ENCODE assay signal across 22 cellular contexts in the genomic region with DNA sequence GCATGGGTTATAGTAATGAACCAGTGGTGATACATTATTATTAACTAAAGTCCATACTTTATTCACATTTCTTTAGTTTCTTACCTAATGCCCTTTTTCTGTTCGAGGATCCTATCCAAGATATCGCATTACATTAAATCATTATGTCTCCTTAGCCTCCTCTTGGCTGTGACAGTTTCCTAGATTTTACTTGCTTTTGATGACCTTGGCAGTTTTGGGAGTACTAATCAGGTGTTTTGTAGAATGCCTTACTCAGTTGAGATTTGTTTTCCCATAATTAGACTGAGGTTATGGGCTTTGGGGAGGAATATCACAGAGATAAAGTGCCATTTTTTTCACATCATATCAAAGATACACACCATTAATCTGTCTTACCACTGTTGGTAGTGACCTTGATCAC. TPM values are rescaled to one million over a fixed set of nuclear protein-coding genes. Genes with fewer than 3 reads are reported as not detected.
DNase-seq lines count a peak whose midpoint lies in the region; ATAC-seq, FAIRE-seq and TF ChIP-seq lines count a peak whose summit lies in the region.
"Had no signal": no experiment of that assay in that cellular context is flagged by ENCODE, and none has a peak within 500 bp of the region (broad histone marks: within the 10 kb centered on the region; RNA-seq: fewer than 3 reads in every experiment).

No MANE protein-coding gene starts in this region.

- no peak for DNase-seq in MCF 10A (ENCODE audit: unreplicated experiment)
- DNase-seq in breast epithelium (ENCODE audit: low spot score in 2 of 2): no peak
- DNase-seq: AML-193; Caco-2; Calu3; CD4-positive, alpha-beta T cell; CD8-positive, alpha-beta T cell; DMS79 treated with DMSO at 0.1 percent for 48 hours; GDM1 had no signal

- TF ChIP-seq CTCF in MCF 10A (IDR thresholded peaks at IDR 0.05; ENCODE audit: unreplicated experiment): no peak
- TF ChIP-seq CTCF in breast epithelium (IDR thresholded peaks at IDR 0.05): no peak
- TF ChIP-seq CTCF in HEK293 (tag by site-specific recombination; IDR thresholded peaks at IDR 0.05): no peak

- H3K27ac Mint-ChIP-seq in MCF 10A (ENCODE audit: low read depth, unreplicated experiment): peak overlapping the region; percentile 57
- H3K27ac Mint-ChIP-seq: B cell; CD4-positive, alpha-beta T cell; CD8-positive, alpha-beta T cell had no signal

- BruUV-seq in MCF 10A (replicated peaks; lab: Mats Ljungman, UMichigan): no TSS peak

- no peak overlapping the region for H3K4me3 Mint-ChIP-seq in MCF 10A (ENCODE audit: unreplicated experiment)
- H3K4me3 Mint-ChIP-seq: B cell; CD4-positive, alpha-beta T cell; CD8-positive, alpha-beta T cell had no signal

- TF ChIP-seq POLR2A in breast epithelium (IDR thresholded peaks at IDR 0.05): no peak

- H3K27ac ChIP-seq in breast epithelium (no peak overlapping the region), HEK293 (ENCODE audit: extremely low read depth, low read depth, low read length) (no peak overlapping the region)
- H3K27ac ChIP-seq: 22Rv1; BLaER1 treated with 17β-estradiol and CSF1 and Interleukin-3, amounts not matched to agents 10 nM and 100 nM; C4-2B had no signal

- H3K36me3 Mint-ChIP-seq in MCF 10A (ENCODE audit: insufficient read depth, unreplicated experiment): no peaks in the 10 kb centered on the region

- H3K36me3 ChIP-seq in breast epithelium: no peaks in the 10 kb centered on the region
- H3K36me3 ChIP-seq in HEK293 (ENCODE audit: control insufficient read depth in 2 of 2, insufficient read depth in 1 of 2, low read length in 2 of 2): no peaks in the 10 kb centered on the region
- H3K36me3 ChIP-seq: BLaER1 treated with 17β-estradiol and CSF1 and Interleukin-3, amounts not matched to agents 10 nM and 100 nM had no signal

- intact Hi-C loops in MCF 10A (cut with micrococcal nuclease) (no loop called here), breast epithelium (cut with DNase I; ENCODE audit: low total_unique reads) (no loop called here)

- peak; percentile 27 for FAIRE-seq in A204.1 (lab: Jason Lieb, UNC)
- peak; percentile 11 for FAIRE-seq in G401.6 (lab: Jason Lieb, UNC)
- FAIRE-seq: D721Med, GM12878, GM12892, GM19239 had no signal

- H3K9me3 Mint-ChIP-seq in MCF 10A (ENCODE audit: unreplicated experiment): no peaks in the 10 kb centered on the region
- H3K9me3 Mint-ChIP-seq: CD4-positive, alpha-beta T cell; CD8-positive, alpha-beta T cell had no signal

- H3K4me3 ChIP-seq in breast epithelium (no peak overlapping the region), HEK293 (ENCODE audit: low read depth, low read length) (no peak overlapping the region)
- H3K4me3 ChIP-seq: BLaER1 treated with 17β-estradiol and CSF1 and Interleukin-3, amounts not matched to agents 10 nM and 100 nM; GM12878 had no signal

- H3K27me3 Mint-ChIP-seq in MCF 10A (ENCODE audit: insufficient read depth, unreplicated experiment): no peaks in the 10 kb centered on the region
- H3K27me3 Mint-ChIP-seq: B cell; CD4-positive, alpha-beta T cell had no signal

- H3K4me1 Mint-ChIP-seq in MCF 10A (ENCODE audit: insufficient read depth, unreplicated experiment): peaks cover 25% of the 10 kb centered on the region

- CTCF ChIA-PET in MCF 10A (lab: Yijun Ruan, JAX) (interaction anchor here (0.6 to 0.7 kb wide), 2 partner anchors 14 to 1302 kb away, joined by 3 read pairs; no protein-coding TSS in a partner anchor), HEK293 (lab: Yijun Ruan, JAX) (interaction anchor here (0.6 to 0.7 kb wide), 2 partner anchors 18 to 165 kb away, joined by 3 read pairs; no protein-coding TSS in a partner anchor)

- no peaks in the 10 kb centered on the region for H3K4me1 ChIP-seq in breast epithelium
- no peaks in the 10 kb centered on the region for H3K4me1 ChIP-seq in HEK293 (ENCODE audit: control insufficient read depth, insufficient read depth, low read length)
- H3K4me1 ChIP-seq: Caco-2 had no signal

- ATAC-seq in GM19397 (IDR thresholded peaks at IDR 0.05; ENCODE audit: unreplicated experiment) (no peak), GM19467 (IDR thresholded peaks at IDR 0.05; ENCODE audit: unreplicated experiment) (no peak)
- ATAC-seq: CD8-positive, alpha-beta T cell; GM12878 had no signal

- H3K27me3 ChIP-seq in breast epithelium: no peaks in the 10 kb centered on the region
- H3K27me3 ChIP-seq: BLaER1 treated with 17β-estradiol and CSF1 and Interleukin-3, amounts not matched to agents 10 nM and 100 nM had no signal

- H3K9me3 ChIP-seq in breast epithelium (no peaks in the 10 kb centered on the region), HEK293 (ENCODE audit: control insufficient read depth, insufficient read depth, low read depth, low read length) (no peaks in the 10 kb centered on the region)
- H3K9me3 ChIP-seq: BLaER1 treated with 17β-estradiol and CSF1 and Interleukin-3, amounts not matched to agents 10 nM and 100 nM; Caco-2 had no signal

- POLR2A ChIA-PET in MCF 10A (lab: Yijun Ruan, JAX) (interaction anchor here (0.6 kb wide), 1 partner anchor 21 kb away, joined by 3 read pairs; no protein-coding TSS in a partner anchor), HEK293 (lab: Yijun Ruan, JAX) (no interaction called here)

TF ChIP-seq in HEK293, 187 proteins besides CTCF, POLR2A, EP300 and RAD21:
- TF ChIP-seq YY1 (tag by site-specific recombination; IDR thresholded peaks at IDR 0.05) (no peak), ZNF10 (tag by site-specific recombination; IDR thresholded peaks at IDR 0.05) (0 out of 2 replicates have a peak, but pooled peaks have one; percentile 14)

RNA-seq across cellular contexts. Expression of a gene that starts 5.0 kb away (rescaled TPM):
- total RNA-seq in MCF 10A (2022) (59.2 and 67.7 TPM in 2 replicates), breast epithelium (10 to 100 TPM; 23.0 to 54.9 (median 54.7) TPM)

RNA-seq across cellular contexts. Expression of a gene that starts 34.8 kb away (rescaled TPM):
- total RNA-seq in MCF 10A (2022) (5.3 and 7.0 TPM in 2 replicates), breast epithelium (1 to 10 TPM in 2 of 3 donors, under 1 TPM in 1; 0.32 to 7.5 (median 1.0) TPM)
- total RNA-seq: Caco-2 had no signal
